ENCODE assay signal across 38 cellular contexts in the genomic region with DNA sequence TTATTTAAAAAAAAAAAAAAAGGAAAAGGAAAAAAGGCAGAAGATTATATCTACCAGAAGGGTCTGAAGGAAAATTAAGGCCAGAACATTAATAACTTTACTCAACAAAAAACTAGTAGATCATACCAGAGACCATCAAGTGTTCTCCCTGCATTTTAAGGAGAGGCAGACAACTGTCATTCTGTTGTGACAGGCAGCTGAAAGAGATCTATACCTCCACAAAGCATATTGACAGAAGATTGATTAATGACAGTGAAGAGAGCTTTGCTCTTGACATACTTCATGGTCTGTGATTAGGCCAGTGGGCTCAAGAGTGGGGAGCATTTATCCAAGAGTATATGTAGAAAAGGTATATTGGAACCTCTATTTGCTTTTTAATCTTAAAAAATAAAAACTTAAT.
"Had no signal": no experiment of that assay in that cellular context is flagged by ENCODE, and none has a peak within 500 bp of the region (broad histone marks: within the 10 kb centered on the region; RNA-seq: fewer than 3 reads in every experiment).

No MANE protein-coding gene starts in this region.

- H3K4me3 Mint-ChIP-seq: activated naive CD4-positive, alpha-beta T cell treated with anti-CD3 and anti-CD28 coated beads for 36 hours; activated naive CD4-positive, alpha-beta T cell treated with anti-CD3 and anti-CD28 coated beads, Interleukin-2, amount 10 ng/mL, durations not matched to agents 7 days and 5 days; activated naive CD4-positive, alpha-beta T cell treated with anti-CD3 and anti-CD28 coated beads, Interleukin-2, amount 50 U/mL, for 24 hours; activated naive CD8-positive, alpha-beta T cell; activated naive CD8-positive, alpha-beta T cell treated with anti-CD3 and anti-CD28 coated beads for 36 hours; activated naive CD8-positive, alpha-beta T cell treated with anti-CD3 and anti-CD28 coated beads, Interleukin-2, amount 10 ng/mL, durations not matched to agents 7 days and 5 days; activated naive CD8-positive, alpha-beta T cell treated with anti-CD3 and anti-CD28 coated beads, Interleukin-2, amount 50 U/mL, for 24 hours; activated T-cell treated with anti-CD3 and anti-CD28 coated beads, Interleukin-2, amount 50 U/mL, for 24 hours; activated T-cell treated with anti-CD3 and anti-CD28 coated beads, Interleukin-2, amount 50 U/mL, for 4 hours; activated T-cell treated with anti-CD3 and anti-CD28 coated beads, Interleukin-2, amount 50 U/mL, for 72 hours; activated T-helper 1 cell treated with anti-CD3 and anti-CD28 coated beads, Interleukin-12 subunit alpha, Interleukin-12 subunit beta, Interleukin-2, Interleukin-4 antibody, amounts not matched to agents 30 ng/mL and 10 ng/mL and 1 ng/mL, durations not matched to agents 14 hours and 24 hours and 36 hours; activated T-helper 17 cell treated with anti-CD3 and anti-CD28 coated beads, Interleukin-2, amount 50 U/mL, for 72 hours; brain; central memory CD8-positive, alpha-beta T cell had no signal

- H3K4me1 Mint-ChIP-seq: activated naive CD4-positive, alpha-beta T cell treated with anti-CD3 and anti-CD28 coated beads, Interleukin-2, amount 10 ng/mL, durations not matched to agents 7 days and 5 days; activated naive CD4-positive, alpha-beta T cell treated with anti-CD3 and anti-CD28 coated beads, Interleukin-2, amount 50 U/mL, for 24 hours; activated naive CD8-positive, alpha-beta T cell treated with anti-CD3 and anti-CD28 coated beads for 36 hours; activated naive CD8-positive, alpha-beta T cell treated with anti-CD3 and anti-CD28 coated beads, Interleukin-2, amount 10 ng/mL, durations not matched to agents 7 days and 5 days; activated naive CD8-positive, alpha-beta T cell treated with anti-CD3 and anti-CD28 coated beads, Interleukin-2, amount 50 U/mL, for 24 hours; activated T-helper 17 cell treated with anti-CD3 and anti-CD28 coated beads, Interleukin-2, amount 50 U/mL, for 72 hours; central memory CD8-positive, alpha-beta T cell had no signal

- ATAC-seq: activated naive CD4-positive, alpha-beta T cell treated with anti-CD3 and anti-CD28 coated beads, Interleukin-2, amount 50 U/mL, for 72 hours; activated naive CD8-positive, alpha-beta T cell treated with anti-CD3 and anti-CD28 coated beads, Interleukin-2, amount 50 U/mL, for 24 hours; activated T-cell treated with anti-CD3 and anti-CD28 coated beads, Interleukin-2, amount 50 U/mL, for 4 hours; activated T-cell treated with anti-CD3 and anti-CD28 coated beads, Interleukin-2, amount 50 U/mL, for 72 hours; activated T-helper 17 cell treated with anti-CD3 and anti-CD28 coated beads, Interleukin-2, amount 50 U/mL, for 72 hours; body of pancreas had no signal

- H3K36me3 Mint-ChIP-seq: activated naive CD4-positive, alpha-beta T cell treated with anti-CD3 and anti-CD28 coated beads, Interleukin-2, amount 10 ng/mL, durations not matched to agents 7 days and 5 days; activated naive CD4-positive, alpha-beta T cell treated with anti-CD3 and anti-CD28 coated beads, Interleukin-2, amount 50 U/mL, for 24 hours; activated naive CD8-positive, alpha-beta T cell; activated naive CD8-positive, alpha-beta T cell treated with anti-CD3 and anti-CD28 coated beads for 36 hours; activated naive CD8-positive, alpha-beta T cell treated with anti-CD3 and anti-CD28 coated beads, Interleukin-2, amount 10 ng/mL, durations not matched to agents 7 days and 5 days had no signal

- H3K27me3 Mint-ChIP-seq: activated naive CD4-positive, alpha-beta T cell treated with anti-CD3 and anti-CD28 coated beads, Interleukin-2, amount 10 ng/mL, durations not matched to agents 7 days and 5 days; central memory CD8-positive, alpha-beta T cell had no signal

- DNase-seq: activated effector memory CD4-positive, alpha-beta T cell treated with anti-CD3 and anti-CD28 coated beads, Interleukin-2, amount 50 U/mL, for 16 hours; activated effector memory CD4-positive, alpha-beta T cell treated with Interleukin-2 at 50 U/mL for 16 hours; activated gamma-delta T cell; activated gamma-delta T cell treated with Interleukin-2 at 50 U/mL for 16 hours; activated naive CD4-positive, alpha-beta T cell; activated naive CD4-positive, alpha-beta T cell treated with anti-CD3 and anti-CD28 coated beads for 36 hours; activated naive CD4-positive, alpha-beta T cell treated with anti-CD3 and anti-CD28 coated beads, Interleukin-2, amount 10 ng/mL, durations not matched to agents 7 days and 5 days; activated naive CD4-positive, alpha-beta T cell treated with anti-CD3 and anti-CD28 coated beads, Interleukin-2, amount 50 U/mL, for 16 hours; activated naive CD4-positive, alpha-beta T cell treated with Interleukin-2 at 50 U/mL for 16 hours; activated naive CD8-positive, alpha-beta T cell treated with anti-CD3 and anti-CD28 coated beads for 36 hours; activated naive CD8-positive, alpha-beta T cell treated with anti-CD3 and anti-CD28 coated beads, Interleukin-2, amount 10 ng/mL, durations not matched to agents 7 days and 5 days; activated naive CD8-positive, alpha-beta T cell treated with anti-CD3 and anti-CD28 coated beads, Interleukin-2, amount 50 U/mL, for 24 hours; activated T-cell treated with anti-CD3 and anti-CD28 coated beads for 4 hours; activated T-cell treated with anti-CD3 and anti-CD28 coated beads, Interleukin-2, amount 50 U/mL, for 24 hours; activated T-cell treated with anti-CD3 and anti-CD28 coated beads, Interleukin-2, amount 50 U/mL, for 4 hours; activated T-cell treated with anti-CD3 and anti-CD28 coated beads, Interleukin-2, amount 50 U/mL, for 48 hours; activated T-cell treated with anti-CD3 and anti-CD28 coated beads, Interleukin-2, amount 50 U/mL, for 72 hours; adrenal gland; amniotic stem cell; amygdala; anterior cingulate cortex; aorta; body of pancreas; brain microvascular endothelial cell; caudate nucleus; central memory CD4-positive, alpha-beta T cell; cerebellar nuclear complex had no signal

- H3K36me3 ChIP-seq: adrenal gland, ascending aorta, brain microvascular endothelial cell, breast epithelium, cardiac muscle cell had no signal

- H3K27ac ChIP-seq: adrenal gland, ascending aorta, body of pancreas, brain microvascular endothelial cell, breast epithelium had no signal

- H3K4me1 ChIP-seq: adrenal gland, ascending aorta, body of pancreas, breast epithelium had no signal

- H3K9me3 Mint-ChIP-seq: activated T-helper 1 cell treated with anti-CD3 and anti-CD28 coated beads, Interleukin-12 subunit alpha, Interleukin-12 subunit beta, Interleukin-2, Interleukin-4 antibody, amounts not matched to agents 30 ng/mL and 10 ng/mL and 1 ng/mL, durations not matched to agents 14 hours and 24 hours and 36 hours; activated T-helper 2 cell treated with anti-CD3 and anti-CD28 coated beads, Interferon-gamma antibody, Interleukin-2, Interleukin-4, amounts not matched to agents 10 μg/mL and 5 μg/mL and 100 μg/mL, durations not matched to agents 14 hours and 24 hours and 36 hours had no signal

- H3K27ac Mint-ChIP-seq: activated naive CD4-positive, alpha-beta T cell treated with anti-CD3 and anti-CD28 coated beads for 36 hours; activated naive CD4-positive, alpha-beta T cell treated with anti-CD3 and anti-CD28 coated beads, Interleukin-2, amount 10 ng/mL, durations not matched to agents 7 days and 5 days; activated naive CD4-positive, alpha-beta T cell treated with anti-CD3 and anti-CD28 coated beads, Interleukin-2, amount 50 U/mL, for 24 hours; activated naive CD4-positive, alpha-beta T cell treated with anti-CD3 and anti-CD28 coated beads, Interleukin-2, amount 50 U/mL, for 72 hours; activated naive CD8-positive, alpha-beta T cell; activated naive CD8-positive, alpha-beta T cell treated with anti-CD3 and anti-CD28 coated beads for 36 hours; activated naive CD8-positive, alpha-beta T cell treated with anti-CD3 and anti-CD28 coated beads, Interleukin-2, amount 10 ng/mL, durations not matched to agents 7 days and 5 days; activated naive CD8-positive, alpha-beta T cell treated with anti-CD3 and anti-CD28 coated beads, Interleukin-2, amount 50 U/mL, for 24 hours; activated T-cell treated with anti-CD3 and anti-CD28 coated beads, Interleukin-2, amount 50 U/mL, for 24 hours; activated T-cell treated with anti-CD3 and anti-CD28 coated beads, Interleukin-2, amount 50 U/mL, for 72 hours; activated T-helper 1 cell treated with anti-CD3 and anti-CD28 coated beads, Interleukin-12 subunit alpha, Interleukin-12 subunit beta, Interleukin-2, Interleukin-4 antibody, amounts not matched to agents 30 ng/mL and 10 ng/mL and 1 ng/mL, durations not matched to agents 14 hours and 24 hours and 36 hours; activated T-helper 17 cell treated with anti-CD3 and anti-CD28 coated beads, Interleukin-2, amount 50 U/mL, for 72 hours; activated T-helper 2 cell treated with anti-CD3 and anti-CD28 coated beads, Interferon-gamma antibody, Interleukin-2, Interleukin-4, amounts not matched to agents 10 μg/mL and 5 μg/mL and 100 μg/mL, durations not matched to agents 14 hours and 24 hours and 36 hours; brain had no signal

- H3K27me3 ChIP-seq: adrenal gland, ascending aorta, body of pancreas, brain microvascular endothelial cell, breast epithelium, cardiac muscle cell had no signal

- H3K4me3 ChIP-seq: adrenal gland, ascending aorta, body of pancreas, breast epithelium, cardiac muscle cell had no signal

- H3K9me3 ChIP-seq: body of pancreas, breast epithelium had no signal
